In genomic region chr18:519019-519879, GRCh38 we compare ENCODE assay signal across 8 cellular contexts. TPM values are rescaled to one million over a fixed set of nuclear protein-coding genes. Genes with fewer than 3 reads are reported as not detected.
DNase-seq lines count a peak whose midpoint lies in the region; ATAC-seq and TF ChIP-seq lines count a peak whose summit lies in the region.

No MANE protein-coding gene starts in this region.

- H3K4me1 Mint-ChIP-seq in activated CD4-positive, alpha-beta T cell treated with anti-CD3 and anti-CD28 coated beads, Interleukin-2, amount 10 ng/mL, durations not matched to agents 24 days and 14 days = no peaks in the 10 kb centered on the region
- no peaks in the 10 kb centered on the region for H3K4me1 Mint-ChIP-seq in type B pancreatic cell (ENCODE audit: unreplicated experiment)

- peak; percentile 95 for ATAC-seq in HG02870 (IDR thresholded peaks at IDR 0.05; ENCODE audit: unreplicated experiment)

- H3K27me3 Mint-ChIP-seq in activated CD4-positive, alpha-beta T cell treated with anti-CD3 and anti-CD28 coated beads, Interleukin-2, amount 10 ng/mL, durations not matched to agents 24 days and 14 days = peaks cover 3% of the 10 kb centered on the region
- no peaks in the 10 kb centered on the region for H3K27me3 Mint-ChIP-seq in type B pancreatic cell

- H3K36me3 ChIP-seq in hepatocyte (replicated peaks; ENCODE audit: insufficient read depth, low read depth) (no peaks in the 10 kb centered on the region), Karpas-422 (ENCODE audit: insufficient read depth, low read length) (no peaks in the 10 kb centered on the region)

- no peaks in the 10 kb centered on the region for H3K36me3 Mint-ChIP-seq in activated CD4-positive, alpha-beta T cell treated with anti-CD3 and anti-CD28 coated beads, Interleukin-2, amount 10 ng/mL, durations not matched to agents 24 days and 14 days (ENCODE audit: low read depth)
- H3K36me3 Mint-ChIP-seq in type B pancreatic cell = peaks cover 3% of the 10 kb centered on the region

- no peak overlapping the region for H3K9ac ChIP-seq in Karpas-422 (ENCODE audit: low read length)

- H3K9me2 ChIP-seq in hepatocyte (replicated peaks; ENCODE audit: insufficient read depth) (no peaks in the 10 kb centered on the region), Karpas-422 (replicated peaks; ENCODE audit: insufficient read depth, low read length) (no peaks in the 10 kb centered on the region)

- H3K27ac ChIP-seq in hepatocyte = peak overlapping the region; percentile 65
- H3K27ac ChIP-seq in Karpas-422 (ENCODE audit: low read length) = no peak overlapping the region

- H3K4me2 ChIP-seq in hepatocyte = no peak overlapping the region
- H3K4me2 ChIP-seq in Karpas-422 (ENCODE audit: low read depth, low read length, poor library complexity, severe bottlenecking) = no peak overlapping the region

- no peaks in the 10 kb centered on the region for H3K79me2 ChIP-seq in hepatocyte
- H3K79me2 ChIP-seq in Karpas-422 (ENCODE audit: low read length) = no peaks in the 10 kb centered on the region

- no peaks in the 10 kb centered on the region for H3K4me1 ChIP-seq in hepatocyte (ENCODE audit: insufficient read depth)
- H3K4me1 ChIP-seq in Karpas-422 (ENCODE audit: low read length) = no peaks in the 10 kb centered on the region

- no peak for DNase-seq in activated CD4-positive, alpha-beta T cell treated with anti-CD3 and anti-CD28 coated beads, Interleukin-2, amount 10 ng/mL, durations not matched to agents 24 days and 14 days
- no peak for DNase-seq in activated CD4-positive, alpha-beta T cell treated with anti-CD3 and anti-CD28 coated beads for 1 hour
- DNase-seq in RPMI7951 (ENCODE audit: low read depth) (peak; percentile 80), hepatocyte (ENCODE audit: low spot score) (peak; percentile 30), type B pancreatic cell (ENCODE audit: extremely low spot score, unreplicated experiment) (no peak), germinal center (ENCODE audit: low spot score) (no peak), Karpas-422 (no peak)

- H3K9me3 Mint-ChIP-seq in activated CD4-positive, alpha-beta T cell treated with anti-CD3 and anti-CD28 coated beads, Interleukin-2, amount 10 ng/mL, durations not matched to agents 24 days and 14 days = peaks cover 3% of the 10 kb centered on the region
- H3K9me3 Mint-ChIP-seq in type B pancreatic cell = peaks cover 4% of the 10 kb centered on the region

- H3K9me3 ChIP-seq in hepatocyte (ENCODE audit: low read depth) (no peaks in the 10 kb centered on the region), Karpas-422 (ENCODE audit: low read length) (no peaks in the 10 kb centered on the region)

- H3K27ac Mint-ChIP-seq in activated CD4-positive, alpha-beta T cell treated with anti-CD3 and anti-CD28 coated beads, Interleukin-2, amount 10 ng/mL, durations not matched to agents 24 days and 14 days = peak overlapping the region; percentile 1
- H3K27ac Mint-ChIP-seq in type B pancreatic cell = peak overlapping the region; percentile 40

- 68% methylated on average over 11 of the region's 11 CpGs for WGBS in hepatocyte (ENCODE audit: low lambda C conversion rate, missing lambda C conversion rate)

- no peak overlapping the region for H2AFZ ChIP-seq in hepatocyte
- H2AFZ ChIP-seq in Karpas-422 (ENCODE audit: low read length) = no peak overlapping the region

- intact Hi-C loops in activated CD4-positive, alpha-beta T cell treated with anti-CD3 and anti-CD28 coated beads, Interleukin-2, amount 10 ng/mL, durations not matched to agents 24 days and 14 days (cut with micrococcal nuclease) = no loop called here

- no peak overlapping the region for H3K4me3 ChIP-seq in hepatocyte
- no peak overlapping the region for H3K4me3 ChIP-seq in Karpas-422 (ENCODE audit: low read length)

- H4K20me1 ChIP-seq in hepatocyte (ENCODE audit: insufficient read depth, poor library complexity, severe bottlenecking) (no peaks in the 10 kb centered on the region), Karpas-422 (ENCODE audit: insufficient read depth, low read depth, low read length) (no peaks in the 10 kb centered on the region)

- H3K27me3 ChIP-seq in hepatocyte (no peaks in the 10 kb centered on the region), Karpas-422 (ENCODE audit: low read length) (no peaks in the 10 kb centered on the region)

- no peak overlapping the region for H3K4me3 Mint-ChIP-seq in activated CD4-positive, alpha-beta T cell treated with anti-CD3 and anti-CD28 coated beads, Interleukin-2, amount 10 ng/mL, durations not matched to agents 24 days and 14 days
- no peak overlapping the region for H3K4me3 Mint-ChIP-seq in type B pancreatic cell

- no peak for TF ChIP-seq CTCF in hepatocyte (IDR thresholded peaks at IDR 0.05; ENCODE audit: poor library complexity)
- no peak for TF ChIP-seq CTCF in type B pancreatic cell (conservative IDR thresholded peaks at IDR 0.05)

RNA-seq across cellular contexts. Expression of gene COLEC12, which starts 18.7 kb away (rescaled TPM):
- total RNA-seq in activated CD4-positive, alpha-beta T cell treated with anti-CD3 and anti-CD28 coated beads, Interleukin-2, amount 10 ng/mL, durations not matched to agents 24 days and 14 days = not detected in 2 replicates
- 95.0 and 103 TPM in 2 replicates for total RNA-seq in RPMI7951 (2014; rRNA removed; shearing (Covaris generic))
- total RNA-seq in hepatocyte (21.2 and 23.2 TPM in 2 replicates), type B pancreatic cell (ENCODE audit: low replicate concordance) (6.5 and 61.3 TPM in 2 replicates)
- 28.3 and 33.3 TPM in 2 replicates for polyA plus RNA-seq in hepatocyte
- not detected in 2 replicates for total RNA-seq in Karpas-422 (2014; rRNA removed; shearing (Covaris generic); ENCODE audit: low replicate concordance)

Comparison
In these comparisons a context has a peak if more than half of its experiments do, and no peak if none do; other contexts are left out.
1. DNase-seq: peak in RPMI7951 (single experiment) and hepatocyte (single experiment); none in activated CD4-positive, alpha-beta T cell treated with anti-CD3 and anti-CD28 coated beads, Interleukin-2, amount 10 ng/mL, durations not matched to agents 24 days and 14 days (single experiment), activated CD4-positive, alpha-beta T cell treated with anti-CD3 and anti-CD28 coated beads for 1 hour (single experiment), type B pancreatic cell (single experiment), germinal center (single experiment) and Karpas-422 (single experiment).